In genomic region chr4:103098746-103099421, GRCh38 we compare ENCODE assay signal across 8 cellular contexts. TPM values are rescaled to one million over a fixed set of nuclear protein-coding genes. Genes with fewer than 3 reads are reported as not detected.
A peak's percentile ranks its signal among the peaks of the same experiment; 100 is the strongest.
DNase-seq lines count a peak whose midpoint lies in the region; ATAC-seq and TF ChIP-seq lines count a peak whose summit lies in the region.

No MANE protein-coding gene starts in this region.

- intact Hi-C loops in left colon (cut with DNase I, micrococcal nuclease) = loop anchor here in 1 of 2 donors (10.0 kb wide), 1 partner anchor 54 kb away; no protein-coding TSS in a partner anchor

- peak overlapping the region in 4 of 5 donors; percentile 35 to 78 (median 64) for H3K9ac ChIP-seq in subcutaneous abdominal adipose tissue (ENCODE audit: low read length in 5 of 5)

- peaks cover 0 to 3% (median 0%) of the 10 kb centered on the region in 5 donors for H3K36me3 ChIP-seq in subcutaneous abdominal adipose tissue (ENCODE audit: control insufficient read depth in 5 of 5, insufficient read depth in 5 of 5, low read length in 5 of 5)

- H3K27me3 ChIP-seq in subcutaneous abdominal adipose tissue (ENCODE audit: control insufficient read depth in 5 of 5, insufficient read depth in 4 of 5, low read length in 5 of 5) = no peaks in the 10 kb centered on the region

- H3K9me3 Mint-ChIP-seq in brain = no peaks in the 10 kb centered on the region

- no peaks in the 10 kb centered on the region for H3K27me3 Mint-ChIP-seq in brain

- ATAC-seq in left colon = peak; percentile 6
- ATAC-seq in HG03571 (IDR thresholded peaks at IDR 0.05; ENCODE audit: unreplicated experiment) = no peak

- no peak for DNase-seq in Jurkat, Clone E6-1 (ENCODE audit: low read depth, low spot score)
- no peak for DNase-seq in left colon
- DNase-seq in H4 (ENCODE audit: low spot score) = no peak
- no peak for DNase-seq in activated effector memory CD4-positive, alpha-beta T cell treated with Interleukin-2 at 50 U/mL for 16 hours
- DNase-seq in NCI-H146 treated with DMSO at 0.1 percent for 48 hours (lab: John Stamatoyannopoulos, UW; ENCODE audit: unreplicated experiment) = no peak

- H3K27ac Mint-ChIP-seq in brain = peak overlapping the region; percentile 75 to 96 (median 88)

- H3K4me1 ChIP-seq in subcutaneous abdominal adipose tissue (ENCODE audit: control insufficient read depth in 5 of 5, insufficient read depth in 5 of 5, low read length in 5 of 5) = peaks cover 0 to 15% (median 14%) of the 10 kb centered on the region in 5 donors

- H3K4me1 Mint-ChIP-seq in brain = peaks cover 41% of the 10 kb centered on the region

- peaks cover 4% of the 10 kb centered on the region for H3K36me3 Mint-ChIP-seq in brain

- peak overlapping the region; percentile 74 for H3K4me3 ChIP-seq in Jurkat, Clone E6-1 (ENCODE audit: low read length)
- peak overlapping the region; percentile 64 to 75 (median 66) for H3K4me3 ChIP-seq in subcutaneous abdominal adipose tissue (ENCODE audit: low read depth in 1 of 5, low read length in 5 of 5)

- H3K27ac ChIP-seq in subcutaneous abdominal adipose tissue (ENCODE audit: low read depth, low read length) = peak overlapping the region; percentile 33

- H3K9me3 ChIP-seq in subcutaneous abdominal adipose tissue (ENCODE audit: control insufficient read depth in 5 of 5, low read length in 5 of 5) = no peaks in the 10 kb centered on the region

- no peak for TF ChIP-seq CTCF in brain (conservative IDR thresholded peaks at IDR 0.05)

- peak overlapping the region; percentile 84 to 96 (median 87) for H3K4me3 Mint-ChIP-seq in brain

RNA-seq across cellular contexts. Expression of gene BDH2, which starts 0.8 kb away (rescaled TPM):
- polyA plus RNA-seq in Jurkat, Clone E6-1 (2012; ENCODE audit: insufficient read depth, insufficient read length) = 53.6 TPM
- 23.3 TPM for polyA plus RNA-seq in brain (ENCODE audit: insufficient read depth, low read depth, low replicate concordance)
- 10 to 100 TPM; 28.6 to 35.4 TPM for total RNA-seq in left colon
- total RNA-seq in H4 (2014; rRNA removed; shearing (Covaris generic)) = 42.0 and 49.3 TPM in 2 replicates

RNA-seq across cellular contexts. Expression of gene SLC9B2, which starts 22.3 kb away (rescaled TPM):
- polyA plus RNA-seq in Jurkat, Clone E6-1 (2012; ENCODE audit: insufficient read depth, insufficient read length) = 13.6 TPM
- polyA plus RNA-seq in brain (ENCODE audit: insufficient read depth, low read depth, low replicate concordance) = 11.7 TPM
- 1 to 10 TPM; 1.2 to 3.1 TPM for total RNA-seq in left colon
- 13.5 and 13.8 TPM in 2 replicates for total RNA-seq in H4 (2014; rRNA removed; shearing (Covaris generic))
